ENCODE assay signal across 24 cellular contexts in genomic region chr9:16046713-16047112, GRCh38.
"Had no signal": no experiment of that assay in that cellular context is flagged by ENCODE, and none has a peak within 500 bp of the region (broad histone marks: within the 10 kb centered on the region; RNA-seq: fewer than 3 reads in every experiment).

No MANE protein-coding gene starts in this region.

- H3K27me3 ChIP-seq: heart left ventricle, right lobe of liver, suprapubic skin, transverse colon, uterus had no signal

- DNase-seq: activated B cell treated with CpG ODN at 0.5 μM for 24 hours; activated CD4-positive, alpha-beta T cell treated with anti-CD3 and anti-CD28 coated beads for 36 hours; activated CD4-positive, alpha-beta T cell treated with anti-CD3 and anti-CD28 coated beads, Interleukin-2, amount 50 U/mL, for 4 hours; activated CD8-positive, alpha-beta memory T cell treated with anti-CD3 and anti-CD28 coated beads, Interleukin-2, amount 50 U/mL, for 48 hours; activated naive CD4-positive, alpha-beta T cell; activated T-cell treated with anti-CD3 and anti-CD28 coated beads, Interleukin-2, amount 50 U/mL, for 4 hours; amygdala; cerebellar nuclear complex; cortex of kidney; heart left ventricle; left cardiac atrium; midbrain; natural killer cell; right lobe of liver; stimulated activated CD4-positive, alpha-beta T cell treated with anti-CD3 and anti-CD28 coated beads, Interleukin-1b, Interleukin-23, amount 100 ng/mL, for 48 hours; stimulated activated naive CD8-positive, alpha-beta T cell treated with anti-CD3 and anti-CD28 coated beads, Interleukin-15, amount 100 ng/mL, for 72 hours; T1000; transverse colon; uterus had no signal

- H3K27ac Mint-ChIP-seq: activated B cell treated with CpG ODN at 0.5 μM for 24 hours; activated CD4-positive, alpha-beta T cell treated with anti-CD3 and anti-CD28 coated beads for 36 hours; activated naive CD8-positive, alpha-beta T cell; activated T-helper 2 cell treated with anti-CD3 and anti-CD28 coated beads, Interferon-gamma antibody, Interleukin-2, Interleukin-4, amounts not matched to agents 10 μg/mL and 5 μg/mL and 100 μg/mL, durations not matched to agents 14 hours and 24 hours and 36 hours; natural killer cell; stimulated activated naive CD8-positive, alpha-beta T cell treated with anti-CD3 and anti-CD28 coated beads, Interleukin-15, amount 100 ng/mL, for 72 hours had no signal

- H3K36me3 ChIP-seq: heart left ventricle, right lobe of liver, suprapubic skin, transverse colon, uterus had no signal

- ATAC-seq: activated CD4-positive, alpha-beta T cell treated with anti-CD3 and anti-CD28 coated beads for 36 hours; activated T-cell treated with anti-CD3 and anti-CD28 coated beads, Interleukin-2, amount 50 U/mL, for 4 hours; heart left ventricle; left cardiac atrium; natural killer cell; right lobe of liver; stimulated activated naive CD8-positive, alpha-beta T cell treated with anti-CD3 and anti-CD28 coated beads, Interleukin-15, amount 100 ng/mL, for 72 hours had no signal

- H3K4me3 Mint-ChIP-seq: activated B cell treated with CpG ODN at 0.5 μM for 24 hours; activated CD4-positive, alpha-beta T cell treated with anti-CD3 and anti-CD28 coated beads for 36 hours; activated naive CD8-positive, alpha-beta T cell; activated T-cell treated with anti-CD3 and anti-CD28 coated beads, Interleukin-2, amount 50 U/mL, for 4 hours; natural killer cell; stimulated activated naive CD8-positive, alpha-beta T cell treated with anti-CD3 and anti-CD28 coated beads, Interleukin-15, amount 100 ng/mL, for 72 hours had no signal

- H3K4me1 Mint-ChIP-seq: activated B cell treated with CpG ODN at 0.5 μM for 24 hours; activated CD4-positive, alpha-beta T cell treated with anti-CD3 and anti-CD28 coated beads for 36 hours; stimulated activated naive CD8-positive, alpha-beta T cell treated with anti-CD3 and anti-CD28 coated beads, Interleukin-15, amount 100 ng/mL, for 72 hours had no signal

- H3K36me3 Mint-ChIP-seq: natural killer cell had no signal

- H3K4me3 ChIP-seq: heart left ventricle, right lobe of liver, skin epidermis, suprapubic skin, transverse colon, uterus had no signal

- H3K27me3 Mint-ChIP-seq: activated B cell treated with CpG ODN at 0.5 μM for 24 hours; activated CD4-positive, alpha-beta T cell treated with anti-CD3 and anti-CD28 coated beads for 36 hours; activated naive CD8-positive, alpha-beta T cell; stimulated activated naive CD8-positive, alpha-beta T cell treated with anti-CD3 and anti-CD28 coated beads, Interleukin-15, amount 100 ng/mL, for 72 hours had no signal

- H3K27ac ChIP-seq: epithelial cell of prostate, heart left ventricle, right lobe of liver, skin epidermis, suprapubic skin, transverse colon, uterus had no signal

- H3K9me3 Mint-ChIP-seq: activated B cell treated with CpG ODN at 0.5 μM for 24 hours; activated T-cell treated with anti-CD3 and anti-CD28 coated beads, Interleukin-2, amount 50 U/mL, for 4 hours; activated T-helper 2 cell treated with anti-CD3 and anti-CD28 coated beads, Interferon-gamma antibody, Interleukin-2, Interleukin-4, amounts not matched to agents 10 μg/mL and 5 μg/mL and 100 μg/mL, durations not matched to agents 14 hours and 24 hours and 36 hours; natural killer cell had no signal
